8 cellular contexts compared by ENCODE assay signal in the genomic region with DNA sequence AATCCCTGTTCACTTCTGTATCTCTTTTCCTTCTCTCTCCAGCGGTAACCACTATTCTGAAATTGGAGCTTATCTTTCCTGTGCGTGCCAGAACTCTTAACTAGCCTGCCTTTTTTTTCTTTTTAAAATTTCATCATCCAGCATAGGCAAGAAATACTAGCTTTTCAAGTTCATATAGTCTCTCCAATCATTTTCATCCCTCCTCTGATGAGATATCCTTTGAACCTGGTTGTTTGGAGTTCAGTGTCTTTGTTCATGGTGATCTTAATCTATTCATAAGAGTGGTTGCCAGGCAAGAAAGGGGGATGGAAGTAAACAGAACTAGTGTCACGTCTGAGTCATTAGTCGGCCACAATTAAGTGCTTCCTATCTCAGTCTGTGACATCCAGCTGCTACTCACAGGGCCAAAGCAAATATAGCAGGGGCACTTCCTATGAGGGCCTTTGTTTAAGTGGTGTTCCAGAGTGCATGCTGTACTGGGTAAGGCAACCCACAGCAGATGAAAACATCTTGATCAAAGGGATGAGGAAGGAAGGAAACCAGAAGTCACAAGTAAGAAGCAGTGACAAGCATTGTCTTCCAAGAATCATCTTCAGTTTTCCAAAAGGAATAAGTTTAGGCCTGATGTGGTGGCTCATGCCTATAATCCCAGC. TPM values are rescaled to one million over a fixed set of nuclear protein-coding genes. Genes with fewer than 3 reads are reported as not detected.
A peak's percentile ranks its signal among the peaks of the same experiment; 100 is the strongest.
DNase-seq lines count a peak whose midpoint lies in the region; ATAC-seq and TF ChIP-seq lines count a peak whose summit lies in the region.

No MANE protein-coding gene starts in this region.

- H3K36me3 Mint-ChIP-seq in effector memory CD8-positive, alpha-beta T cell (ENCODE audit: insufficient read depth) = no peaks in the 10 kb centered on the region

- H3K27me3 Mint-ChIP-seq in effector memory CD8-positive, alpha-beta T cell = no peaks in the 10 kb centered on the region

- peaks cover 3 to 4% of the 10 kb centered on the region in 2 donors for H3K4me1 Mint-ChIP-seq in effector memory CD8-positive, alpha-beta T cell (ENCODE audit: low read depth in 2 of 2)

- H3K4me1 ChIP-seq in osteoblast (ENCODE audit: insufficient read depth, low read length) = peaks cover 11% of the 10 kb centered on the region

- H3K4me2 ChIP-seq in osteoblast (ENCODE audit: insufficient read depth, low read length) = no peak overlapping the region

- no peaks in the 10 kb centered on the region for H3K9me3 ChIP-seq in osteoblast (ENCODE audit: low read depth, low read length)

- no peak for TF ChIP-seq CTCF in osteoblast (IDR thresholded peaks at IDR 0.05; ENCODE audit: extremely low read depth, low read depth, low read length)

- no peaks in the 10 kb centered on the region for H4K20me1 ChIP-seq in osteoblast (ENCODE audit: insufficient read depth, low read length)

- H3K79me2 ChIP-seq in osteoblast (ENCODE audit: insufficient read depth, low read length) = no peaks in the 10 kb centered on the region

- no peaks in the 10 kb centered on the region for H3K27me3 ChIP-seq in osteoblast (ENCODE audit: insufficient read depth, low read length)

- no peaks in the 10 kb centered on the region for H3K9me3 Mint-ChIP-seq in effector memory CD8-positive, alpha-beta T cell

- peak; percentile 87 for DNase-seq in EH (ENCODE audit: low read depth)
- peak; percentile 98 for DNase-seq in M059J (ENCODE audit: low read depth)
- peak; percentile 63 for DNase-seq in SHP77 treated with DMSO at 0.1 percent for 48 hours (lab: John Stamatoyannopoulos, UW)
- no peak for DNase-seq in effector memory CD8-positive, alpha-beta T cell
- DNase-seq in osteoblast (ENCODE audit: insufficient read length, low spot score, missing footprints) = peak; percentile 77
- no peak for DNase-seq in GOT3 (lab: John Stamatoyannopoulos, UW)

- no peak overlapping the region for H3K4me3 Mint-ChIP-seq in effector memory CD8-positive, alpha-beta T cell

- H3K36me3 ChIP-seq in osteoblast (ENCODE audit: insufficient read depth, low read length) = no peaks in the 10 kb centered on the region

- H3K4me3 ChIP-seq in osteoblast (ENCODE audit: insufficient read depth, low read length) = no peak overlapping the region

- peak overlapping the region in 1 of 2 donors; percentile 9 for H3K27ac Mint-ChIP-seq in effector memory CD8-positive, alpha-beta T cell

- H3K27ac ChIP-seq in osteoblast (ENCODE audit: low read depth, low read length) = peak overlapping the region; percentile 56

- ATAC-seq in GM21526 (IDR thresholded peaks at IDR 0.05; ENCODE audit: low FRiP score, unreplicated experiment) (peak; percentile 44), HG02970 (IDR thresholded peaks at IDR 0.05; ENCODE audit: low FRiP score, unreplicated experiment) (no peak)
- peak; percentile 67 for ATAC-seq in effector memory CD8-positive, alpha-beta T cell (replicated peaks)

- H2AFZ ChIP-seq in osteoblast (ENCODE audit: low read length) = no peak overlapping the region

RNA-seq across cellular contexts. Expression of a gene that starts 56.4 kb away (rescaled TPM):
- total RNA-seq in M059J (2014; rRNA removed; shearing (Covaris generic)) = 29.8 and 44.2 TPM in 2 replicates
- 45.6 and 47.4 TPM in 2 replicates for total RNA-seq in osteoblast

Comparison
In these comparisons a context has a peak if more than half of its experiments do, and no peak if none do; other contexts are left out.
1. DNase-seq: peak in EH (single experiment), M059J (single experiment), SHP77 treated with DMSO at 0.1 percent for 48 hours (single experiment) and osteoblast (single experiment); none in effector memory CD8-positive, alpha-beta T cell (0 of 3) and GOT3 (single experiment).